ENCODE assay signal across 6 cellular contexts in genomic region chr5:181189363-181189961, GRCh38. TPM values are rescaled to one million over a fixed set of nuclear protein-coding genes. Genes with fewer than 3 reads are reported as not detected.
A peak's percentile ranks its signal among the peaks of the same experiment; 100 is the strongest.
DNase-seq lines count a peak whose midpoint lies in the region; ATAC-seq and TF ChIP-seq lines count a peak whose summit lies in the region.

No MANE protein-coding gene starts in this region.

- no peak for TF ChIP-seq CTCF in adrenal gland (IDR thresholded peaks at IDR 0.05)

- intact Hi-C loops in adrenal gland (cut with DNase I), result loop anchor here (5.0 kb wide), 2 partner anchors 33 to 73 kb away; partner anchors contain the start of genes TRIM41 (in 1 of the 2) and TRIM52 (in 1 of the 2)

- H3K4me1 ChIP-seq in adrenal gland (replicated peaks in 1 of 2) (peaks cover 21 to 23% of the 10 kb centered on the region in 2 donors), mucosa of stomach (ENCODE audit: control insufficient read depth, insufficient read depth, low read length) (peaks cover 31% of the 10 kb centered on the region)

- ATAC-seq in GM18909 (IDR thresholded peaks at IDR 0.05; ENCODE audit: poor library complexity, unreplicated experiment) (no peak), GM19463 (IDR thresholded peaks at IDR 0.05; ENCODE audit: unreplicated experiment) (no peak)

- peak; percentile 55 for DNase-seq in HT-29 (ENCODE audit: low spot score)
- peak in 2 of 7 donors; percentile 21 to 23 for DNase-seq in adrenal gland
- DNase-seq in HuH-7.5 (ENCODE audit: low spot score), result no peak

- no peak for TF ChIP-seq POLR2A in adrenal gland (IDR thresholded peaks at IDR 0.05)

- H3K9me3 ChIP-seq in adrenal gland (replicated peaks in 1 of 3), result no peaks in the 10 kb centered on the region
- H3K9me3 ChIP-seq in mucosa of stomach (ENCODE audit: control insufficient read depth, low read length), result no peaks in the 10 kb centered on the region

- H3K9ac ChIP-seq in mucosa of stomach (ENCODE audit: low read length), result peak overlapping the region; percentile 89

- H3K27ac ChIP-seq in adrenal gland, result peak overlapping the region in 3 of 5 donors; percentile 35 to 76 (median 75)

- H3K4me3 ChIP-seq in adrenal gland (peak overlapping the region in 3 of 4 donors; percentile 51 to 82 (median 52)), mucosa of stomach (ENCODE audit: low read length) (peak overlapping the region; percentile 97)

- WGBS in adrenal gland, 4 donors, result 0 to 1% (median 0%) methylated on average over 27 to 41 of the region's 41 CpGs

- H3K36me3 ChIP-seq in adrenal gland (replicated peaks in 1 of 2) (no peaks in the 10 kb centered on the region), mucosa of stomach (ENCODE audit: control insufficient read depth, insufficient read depth, low read length) (no peaks in the 10 kb centered on the region)

- H3K27me3 ChIP-seq in adrenal gland, result no peaks in the 10 kb centered on the region
- no peaks in the 10 kb centered on the region for H3K27me3 ChIP-seq in mucosa of stomach (ENCODE audit: control insufficient read depth, insufficient read depth, low read length)

RNA-seq across cellular contexts. Expression of gene TRIM7, which starts 15.5 kb away (rescaled TPM):
- 2.9 and 5.5 TPM in 2 replicates for total RNA-seq in HT-29 (2014; rRNA removed; shearing (Covaris generic))
- 1 to 10 TPM in 7 of 8 donors, under 1 TPM in 1; 0.78 to 6.3 (median 4.4) TPM for total RNA-seq in adrenal gland
- polyA plus RNA-seq in adrenal gland, result 1 to 10 TPM; 2.1 to 5.3 (median 3.4) TPM

RNA-seq across cellular contexts. Expression of gene TRIM41, which starts 33.6 kb away (rescaled TPM):
- total RNA-seq in HT-29 (2014; rRNA removed; shearing (Covaris generic)), result 29.9 and 37.9 TPM in 2 replicates
- 10 to 100 TPM; 15.6 to 41.6 (median 19.6) TPM for total RNA-seq in adrenal gland
- 10 to 100 TPM; 13.3 to 56.2 (median 28.1) TPM for polyA plus RNA-seq in adrenal gland

RNA-seq across cellular contexts. Expression of gene OR2V2, which starts 42.1 kb away (rescaled TPM):
- not detected in 2 replicates for total RNA-seq in HT-29 (2014; rRNA removed; shearing (Covaris generic))
- not detected for total RNA-seq in adrenal gland
- polyA plus RNA-seq in adrenal gland, result not detected

RNA-seq across cellular contexts. Expression of gene RACK1, which starts 54.2 kb away (rescaled TPM):
- total RNA-seq in HT-29 (2014; rRNA removed; shearing (Covaris generic)), result 4,450 and 4,738 TPM in 2 replicates
- total RNA-seq in adrenal gland, result 1,000 to 10,000 TPM; 1,373 to 3,641 (median 2,189) TPM
- polyA plus RNA-seq in adrenal gland, result 1,000 to 10,000 TPM; 1,252 to 2,399 (median 1,718) TPM

RNA-seq across cellular contexts. Expression of gene OR2V1, which starts 58.5 kb away (rescaled TPM):
- total RNA-seq in HT-29 (2014; rRNA removed; shearing (Covaris generic)), result not detected in 2 replicates
- not detected for total RNA-seq in adrenal gland
- not detected for polyA plus RNA-seq in adrenal gland
